Comparison of ENCODE assay signal across 28 cellular contexts in the genomic region with DNA sequence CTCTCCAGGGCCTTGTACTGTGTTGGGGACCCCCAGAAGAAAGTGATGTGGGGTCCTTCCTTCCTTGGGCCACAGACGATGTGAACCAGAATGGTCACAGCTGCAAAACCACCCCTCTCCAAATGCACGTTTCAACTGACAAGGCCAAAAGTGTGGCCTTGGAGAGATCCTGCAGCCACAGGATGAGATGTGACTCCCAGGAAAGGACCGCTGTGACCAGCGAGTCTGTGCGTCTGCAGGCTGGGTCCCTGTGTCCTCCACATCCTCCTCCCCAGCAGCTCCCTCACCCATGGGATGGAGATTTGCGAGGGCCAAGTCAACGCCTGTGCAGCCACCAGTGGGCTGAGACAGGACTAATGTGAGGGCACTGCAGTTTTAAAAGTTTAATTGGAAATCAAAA.
"Had no signal": no experiment of that assay in that cellular context is flagged by ENCODE, and none has a peak within 500 bp of the region (broad histone marks: within the 10 kb centered on the region; RNA-seq: fewer than 3 reads in every experiment).

No MANE protein-coding gene starts in this region.

- H3K4me1 ChIP-seq: adrenal gland, esophagus muscularis mucosa, foreskin keratinocyte, left lung, lower lobe of right lung, parathyroid adenoma had no signal

- H3K4me3 ChIP-seq: adrenal gland, cardiac muscle cell, coronary artery, esophagus muscularis mucosa, heart left ventricle, left lung, lower lobe of right lung, spleen, thoracic aorta had no signal

- H3K36me3 Mint-ChIP-seq: type B pancreatic cell had no signal

- DNase-seq: activated CD4-positive, alpha-beta T cell treated with anti-CD3 and anti-CD28 coated beads, Interleukin-2, amount 10 ng/mL, durations not matched to agents 24 days and 14 days; activated CD8-positive, alpha-beta T cell treated with anti-CD3 and anti-CD28 coated beads for 36 hours; activated effector memory CD4-positive, alpha-beta T cell treated with anti-CD3 and anti-CD28 coated beads, Interleukin-2, amount 50 U/mL, for 16 hours; activated naive CD4-positive, alpha-beta T cell treated with anti-CD3 and anti-CD28 coated beads for 36 hours; activated naive CD8-positive, alpha-beta T cell treated with anti-CD3 and anti-CD28 coated beads for 36 hours; activated T-cell treated with anti-CD3 and anti-CD28 coated beads, Interleukin-2, amount 50 U/mL, for 1 hour; hypothalamus; immature natural killer cell; kidney glomerular epithelial cell; lower lobe of right lung; right cardiac atrium; stimulated activated naive CD4-positive, alpha-beta T cell treated with Interleukin-2 at 50 U/mL for 16 hours had no signal

- H3K9ac ChIP-seq: parathyroid adenoma had no signal

- H2AFZ ChIP-seq: parathyroid adenoma had no signal

- H3K79me2 ChIP-seq: parathyroid adenoma had no signal

- ATAC-seq: heart left ventricle had no signal

- H3K9me3 ChIP-seq: adrenal gland, esophagus muscularis mucosa, neutrophil, thoracic aorta had no signal

- H3K4me3 Mint-ChIP-seq: activated CD4-positive, alpha-beta T cell treated with anti-CD3 and anti-CD28 coated beads, Interleukin-2, amount 10 ng/mL, durations not matched to agents 24 days and 14 days; activated CD8-positive, alpha-beta T cell treated with anti-CD3 and anti-CD28 coated beads for 36 hours; activated naive CD4-positive, alpha-beta T cell treated with anti-CD3 and anti-CD28 coated beads for 36 hours; activated naive CD8-positive, alpha-beta T cell treated with anti-CD3 and anti-CD28 coated beads for 36 hours; activated T-helper 1 cell treated with anti-CD3 and anti-CD28 coated beads, Interleukin-12 subunit alpha, Interleukin-12 subunit beta, Interleukin-2, Interleukin-4 antibody, amounts not matched to agents 30 ng/mL and 10 ng/mL and 1 ng/mL, durations not matched to agents 14 hours and 24 hours and 36 hours; brain; immature natural killer cell; nephron; type B pancreatic cell had no signal

- H3K36me3 ChIP-seq: adrenal gland, cardiac muscle cell, esophagus muscularis mucosa, heart left ventricle, left lung, lower lobe of right lung, neutrophil, spleen, thoracic aorta had no signal

- H3K4me1 Mint-ChIP-seq: brain, immature natural killer cell, nephron had no signal

- H3K27me3 ChIP-seq: adrenal gland, cardiac muscle cell, esophagus muscularis mucosa, foreskin keratinocyte, heart left ventricle, neutrophil had no signal

- H3K27ac ChIP-seq: adrenal gland, cardiac muscle cell, coronary artery, esophagus muscularis mucosa, foreskin keratinocyte, heart left ventricle, lower lobe of right lung, parathyroid adenoma, thoracic aorta, VCaP had no signal

- H3K27ac Mint-ChIP-seq: activated CD4-positive, alpha-beta T cell treated with anti-CD3 and anti-CD28 coated beads, Interleukin-2, amount 10 ng/mL, durations not matched to agents 24 days and 14 days; activated CD8-positive, alpha-beta T cell treated with anti-CD3 and anti-CD28 coated beads for 36 hours; activated naive CD4-positive, alpha-beta T cell treated with anti-CD3 and anti-CD28 coated beads for 36 hours; activated naive CD8-positive, alpha-beta T cell treated with anti-CD3 and anti-CD28 coated beads for 36 hours; activated T-helper 1 cell treated with anti-CD3 and anti-CD28 coated beads, Interleukin-12 subunit alpha, Interleukin-12 subunit beta, Interleukin-2, Interleukin-4 antibody, amounts not matched to agents 30 ng/mL and 10 ng/mL and 1 ng/mL, durations not matched to agents 14 hours and 24 hours and 36 hours; brain; immature natural killer cell; nephron; type B pancreatic cell had no signal

- H3K27me3 Mint-ChIP-seq: activated CD8-positive, alpha-beta T cell treated with anti-CD3 and anti-CD28 coated beads for 36 hours; activated naive CD8-positive, alpha-beta T cell treated with anti-CD3 and anti-CD28 coated beads for 36 hours; type B pancreatic cell had no signal
